Comparison of ENCODE assay signal across 1 cellular context in the genomic region with DNA sequence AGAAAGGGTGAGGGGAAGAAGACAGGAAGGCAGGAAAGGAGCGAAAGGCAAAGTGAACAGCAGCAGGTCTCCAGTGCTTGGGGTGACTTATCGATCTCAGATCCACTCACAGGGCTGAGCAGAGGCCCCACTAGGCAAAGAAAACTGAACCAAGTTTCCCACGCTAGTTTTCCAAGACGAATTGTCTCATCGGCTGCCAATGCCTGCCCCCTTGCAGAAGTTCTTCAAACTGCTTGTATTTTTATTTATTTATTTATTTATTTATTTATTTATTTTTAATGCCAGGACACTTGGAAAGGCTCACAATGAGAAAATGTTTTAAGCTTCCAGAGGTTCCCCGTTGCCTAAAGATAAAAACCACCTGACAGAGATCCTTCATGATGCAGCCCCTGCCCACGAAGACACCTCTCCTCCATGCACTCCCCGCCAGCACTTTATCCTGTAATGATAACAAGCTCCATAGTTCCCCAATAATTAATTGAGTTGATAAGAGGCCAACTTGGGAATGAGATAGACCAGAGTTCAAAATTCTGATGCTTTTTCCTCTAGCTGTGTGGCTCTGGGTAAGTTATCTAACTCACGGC.
TF ChIP-seq lines count a peak whose summit lies in the region.

No MANE protein-coding gene starts in this region.

TF ChIP-seq in HEK293, 187 proteins besides CTCF, POLR2A, EP300 and RAD21 (continued from another document):
- TF ChIP-seq, protein P1, sequence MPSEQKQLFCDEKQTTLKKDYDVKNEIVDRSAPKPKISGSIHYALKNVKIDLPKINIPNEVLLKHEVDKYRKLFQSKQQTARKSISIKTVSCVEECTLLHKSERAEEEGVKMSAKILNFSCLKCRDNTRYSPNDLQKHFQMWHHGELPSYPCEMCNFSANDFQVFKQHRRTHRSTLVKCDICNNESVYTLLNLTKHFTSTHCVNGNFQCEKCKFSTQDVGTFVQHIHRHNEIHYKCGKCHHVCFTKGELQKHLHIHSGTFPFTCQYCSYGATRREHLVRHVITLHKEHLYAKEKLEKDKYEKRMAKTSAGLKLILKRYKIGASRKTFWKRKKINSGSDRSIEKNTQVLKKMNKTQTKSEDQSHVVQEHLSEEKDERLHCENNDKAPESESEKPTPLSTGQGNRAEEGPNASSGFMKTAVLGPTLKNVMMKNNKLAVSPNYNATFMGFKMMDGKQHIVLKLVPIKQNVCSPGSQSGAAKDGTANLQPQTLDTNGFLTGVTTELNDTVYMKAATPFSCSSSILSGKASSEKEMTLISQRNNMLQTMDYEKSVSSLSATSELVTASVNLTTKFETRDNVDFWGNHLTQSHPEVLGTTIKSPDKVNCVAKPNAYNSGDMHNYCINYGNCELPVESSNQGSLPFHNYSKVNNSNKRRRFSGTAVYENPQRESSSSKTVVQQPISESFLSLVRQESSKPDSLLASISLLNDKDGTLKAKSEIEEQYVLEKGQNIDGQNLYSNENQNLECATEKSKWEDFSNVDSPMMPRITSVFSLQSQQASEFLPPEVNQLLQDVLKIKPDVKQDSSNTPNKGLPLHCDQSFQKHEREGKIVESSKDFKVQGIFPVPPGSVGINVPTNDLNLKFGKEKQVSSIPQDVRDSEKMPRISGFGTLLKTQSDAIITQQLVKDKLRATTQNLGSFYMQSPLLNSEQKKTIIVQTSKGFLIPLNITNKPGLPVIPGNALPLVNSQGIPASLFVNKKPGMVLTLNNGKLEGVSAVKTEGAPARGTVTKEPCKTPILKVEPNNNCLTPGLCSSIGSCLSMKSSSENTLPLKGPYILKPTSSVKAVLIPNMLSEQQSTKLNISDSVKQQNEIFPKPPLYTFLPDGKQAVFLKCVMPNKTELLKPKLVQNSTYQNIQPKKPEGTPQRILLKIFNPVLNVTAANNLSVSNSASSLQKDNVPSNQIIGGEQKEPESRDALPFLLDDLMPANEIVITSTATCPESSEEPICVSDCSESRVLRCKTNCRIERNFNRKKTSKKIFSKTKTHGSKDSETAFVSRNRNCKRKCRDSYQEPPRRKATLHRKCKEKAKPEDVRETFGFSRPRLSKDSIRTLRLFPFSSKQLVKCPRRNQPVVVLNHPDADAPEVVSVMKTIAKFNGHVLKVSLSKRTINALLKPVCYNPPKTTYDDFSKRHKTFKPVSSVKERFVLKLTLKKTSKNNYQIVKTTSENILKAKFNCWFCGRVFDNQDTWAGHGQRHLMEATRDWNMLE (tag by site-specific recombination; conservative IDR thresholded peaks at IDR 0.05; ENCODE audit: low read depth) = peak; percentile 67
- TF ChIP-seq, protein P2, sequence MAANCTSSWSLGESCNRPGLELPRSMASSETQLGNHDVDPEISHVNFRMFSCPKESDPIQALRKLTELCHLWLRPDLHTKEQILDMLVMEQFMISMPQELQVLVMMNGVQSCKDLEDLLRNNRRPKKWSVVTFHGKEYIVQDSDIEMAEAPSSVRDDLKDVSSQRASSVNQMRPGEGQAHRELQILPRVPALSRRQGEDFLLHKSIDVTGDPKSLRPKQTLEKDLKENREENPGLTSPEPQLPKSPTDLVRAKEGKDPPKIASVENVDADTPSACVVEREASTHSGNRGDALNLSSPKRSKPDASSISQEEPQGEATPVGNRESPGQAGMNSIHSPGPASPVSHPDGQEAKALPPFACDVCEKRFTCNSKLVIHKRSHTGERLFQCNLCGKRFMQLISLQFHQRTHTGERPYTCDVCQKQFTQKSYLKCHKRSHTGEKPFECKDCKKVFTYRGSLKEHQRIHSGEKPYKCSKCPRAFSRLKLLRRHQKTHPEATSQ (tag by site-specific recombination; IDR thresholded peaks at IDR 0.05) = no peak
- TF ChIP-seq ZNF623 (tag by site-specific recombination; IDR thresholded peaks at IDR 0.05) (0 out of 2 replicates have a peak, but pooled peaks have one; percentile 31), ZNF426 (tag by site-specific recombination; IDR thresholded peaks at IDR 0.05) (peak; percentile 64), ZNF140 (tag by site-specific recombination; IDR thresholded peaks at IDR 0.05) (peak; percentile 13; the same call in 1 of the 2 replicates), ZNF785 (tag by site-specific recombination; IDR thresholded peaks at IDR 0.05) (no peak), ZNF664 (tag by site-specific recombination; IDR thresholded peaks at IDR 0.05) (0 out of 2 replicates have a peak, but pooled peaks have one; percentile 18), ZNF707 (tag by site-specific recombination; IDR thresholded peaks at IDR 0.05) (no peak), ZFP37 (tag by site-specific recombination; IDR thresholded peaks at IDR 0.05) (no peak), ZBTB8A (tag by site-specific recombination; IDR thresholded peaks at IDR 0.05) (peak; percentile 45)
- TF ChIP-seq, protein P3, sequence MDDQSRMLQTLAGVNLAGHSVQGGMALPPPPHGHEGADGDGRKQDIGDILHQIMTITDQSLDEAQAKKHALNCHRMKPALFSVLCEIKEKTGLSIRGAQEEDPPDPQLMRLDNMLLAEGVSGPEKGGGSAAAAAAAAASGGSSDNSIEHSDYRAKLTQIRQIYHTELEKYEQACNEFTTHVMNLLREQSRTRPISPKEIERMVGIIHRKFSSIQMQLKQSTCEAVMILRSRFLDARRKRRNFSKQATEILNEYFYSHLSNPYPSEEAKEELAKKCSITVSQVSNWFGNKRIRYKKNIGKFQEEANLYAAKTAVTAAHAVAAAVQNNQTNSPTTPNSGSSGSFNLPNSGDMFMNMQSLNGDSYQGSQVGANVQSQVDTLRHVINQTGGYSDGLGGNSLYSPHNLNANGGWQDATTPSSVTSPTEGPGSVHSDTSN (CRISPR knock-in tag; IDR thresholded peaks at IDR 0.05) = no peak
- TF ChIP-seq, protein P4, sequence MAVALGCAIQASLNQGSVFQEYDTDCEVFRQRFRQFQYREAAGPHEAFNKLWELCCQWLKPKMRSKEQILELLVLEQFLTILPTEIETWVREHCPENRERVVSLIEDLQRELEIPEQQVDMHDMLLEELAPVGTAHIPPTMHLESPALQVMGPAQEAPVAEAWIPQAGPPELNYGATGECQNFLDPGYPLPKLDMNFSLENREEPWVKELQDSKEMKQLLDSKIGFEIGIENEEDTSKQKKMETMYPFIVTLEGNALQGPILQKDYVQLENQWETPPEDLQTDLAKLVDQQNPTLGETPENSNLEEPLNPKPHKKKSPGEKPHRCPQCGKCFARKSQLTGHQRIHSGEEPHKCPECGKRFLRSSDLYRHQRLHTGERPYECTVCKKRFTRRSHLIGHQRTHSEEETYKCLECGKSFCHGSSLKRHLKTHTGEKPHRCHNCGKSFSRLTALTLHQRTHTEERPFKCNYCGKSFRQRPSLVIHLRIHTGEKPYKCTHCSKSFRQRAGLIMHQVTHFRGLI (tag by site-specific recombination; IDR thresholded peaks at IDR 0.05) = no peak
- TF ChIP-seq, protein P5, sequence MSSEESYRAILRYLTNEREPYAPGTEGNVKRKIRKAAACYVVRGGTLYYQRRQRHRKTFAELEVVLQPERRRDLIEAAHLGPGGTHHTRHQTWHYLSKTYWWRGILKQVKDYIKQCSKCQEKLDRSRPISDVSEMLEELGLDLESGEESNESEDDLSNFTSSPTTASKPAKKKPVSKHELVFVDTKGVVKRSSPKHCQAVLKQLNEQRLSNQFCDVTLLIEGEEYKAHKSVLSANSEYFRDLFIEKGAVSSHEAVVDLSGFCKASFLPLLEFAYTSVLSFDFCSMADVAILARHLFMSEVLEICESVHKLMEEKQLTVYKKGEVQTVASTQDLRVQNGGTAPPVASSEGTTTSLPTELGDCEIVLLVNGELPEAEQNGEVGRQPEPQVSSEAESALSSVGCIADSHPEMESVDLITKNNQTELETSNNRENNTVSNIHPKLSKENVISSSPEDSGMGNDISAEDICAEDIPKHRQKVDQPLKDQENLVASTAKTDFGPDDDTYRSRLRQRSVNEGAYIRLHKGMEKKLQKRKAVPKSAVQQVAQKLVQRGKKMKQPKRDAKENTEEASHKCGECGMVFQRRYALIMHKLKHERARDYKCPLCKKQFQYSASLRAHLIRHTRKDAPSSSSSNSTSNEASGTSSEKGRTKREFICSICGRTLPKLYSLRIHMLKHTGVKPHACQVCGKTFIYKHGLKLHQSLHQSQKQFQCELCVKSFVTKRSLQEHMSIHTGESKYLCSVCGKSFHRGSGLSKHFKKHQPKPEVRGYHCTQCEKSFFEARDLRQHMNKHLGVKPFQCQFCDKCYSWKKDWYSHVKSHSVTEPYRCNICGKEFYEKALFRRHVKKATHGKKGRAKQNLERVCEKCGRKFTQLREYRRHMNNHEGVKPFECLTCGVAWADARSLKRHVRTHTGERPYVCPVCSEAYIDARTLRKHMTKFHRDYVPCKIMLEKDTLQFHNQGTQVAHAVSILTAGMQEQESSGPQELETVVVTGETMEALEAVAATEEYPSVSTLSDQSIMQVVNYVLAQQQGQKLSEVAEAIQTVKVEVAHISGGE (tag by site-specific recombination; conservative IDR thresholded peaks at IDR 0.05; ENCODE audit: low read depth) = peak; percentile 40; the same call in 1 of the 2 replicates
- TF ChIP-seq, protein P6, sequence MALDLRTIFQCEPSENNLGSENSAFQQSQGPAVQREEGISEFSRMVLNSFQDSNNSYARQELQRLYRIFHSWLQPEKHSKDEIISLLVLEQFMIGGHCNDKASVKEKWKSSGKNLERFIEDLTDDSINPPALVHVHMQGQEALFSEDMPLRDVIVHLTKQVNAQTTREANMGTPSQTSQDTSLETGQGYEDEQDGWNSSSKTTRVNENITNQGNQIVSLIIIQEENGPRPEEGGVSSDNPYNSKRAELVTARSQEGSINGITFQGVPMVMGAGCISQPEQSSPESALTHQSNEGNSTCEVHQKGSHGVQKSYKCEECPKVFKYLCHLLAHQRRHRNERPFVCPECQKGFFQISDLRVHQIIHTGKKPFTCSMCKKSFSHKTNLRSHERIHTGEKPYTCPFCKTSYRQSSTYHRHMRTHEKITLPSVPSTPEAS (tag by site-specific recombination; IDR thresholded peaks at IDR 0.05) = no peak
